ENCODE assay signal across 14 cellular contexts in the genomic region with DNA sequence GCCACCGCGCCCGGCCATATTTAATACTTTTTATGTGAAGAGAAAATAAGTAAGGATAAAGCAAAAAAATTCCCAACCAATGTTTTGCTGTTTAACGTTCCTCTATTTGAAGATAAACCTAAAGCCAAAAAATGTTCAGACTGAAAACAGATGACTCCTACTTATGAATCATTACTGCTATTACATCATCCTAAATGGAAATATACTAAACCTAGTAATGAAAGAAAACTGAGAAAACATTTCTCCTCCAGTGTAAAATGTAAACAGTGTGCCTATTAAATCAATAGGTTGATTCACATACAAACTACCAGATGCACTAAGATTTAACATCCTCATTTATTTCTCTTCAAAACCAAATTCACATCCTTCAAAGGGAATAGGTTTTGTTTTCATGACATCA. TPM values are rescaled to one million over a fixed set of nuclear protein-coding genes. Genes with fewer than 3 reads are reported as not detected.
DNase-seq lines count a peak whose midpoint lies in the region; ATAC-seq, FAIRE-seq and TF ChIP-seq lines count a peak whose summit lies in the region.
"Had no signal": no experiment of that assay in that cellular context is flagged by ENCODE, and none has a peak within 500 bp of the region (broad histone marks: within the 10 kb centered on the region; RNA-seq: fewer than 3 reads in every experiment).

No MANE protein-coding gene starts in this region.

- peaks cover 5% of the 10 kb centered on the region for H3K4me1 Mint-ChIP-seq in activated T-helper 17 cell treated with anti-CD3 and anti-CD28 coated beads, Interleukin-2, amount 50 U/mL, for 72 hours

- TF ChIP-seq RAD21 in A549 (conservative IDR thresholded peaks at IDR 0.05 in 1 of 2, IDR thresholded peaks at IDR 0.05 in 1 of 2), result no peak

- ATAC-seq in A549 (no peak), HG03045 (IDR thresholded peaks at IDR 0.05; ENCODE audit: unreplicated experiment) (no peak)
- peak; percentile 83 for ATAC-seq in activated T-helper 17 cell treated with anti-CD3 and anti-CD28 coated beads, Interleukin-2, amount 50 U/mL, for 72 hours (replicated peaks)
- ATAC-seq: gastrocnemius medialis; naive thymus-derived CD8-positive, alpha-beta T cell had no signal

- no peaks in the 10 kb centered on the region for H3K27me3 Mint-ChIP-seq in activated T-helper 17 cell treated with anti-CD3 and anti-CD28 coated beads, Interleukin-2, amount 50 U/mL, for 72 hours
- H3K27me3 Mint-ChIP-seq: CD4-positive, alpha-beta T cell; naive thymus-derived CD8-positive, alpha-beta T cell had no signal

- peaks cover 9% of the 10 kb centered on the region; the same call in 2 of the 3 replicates for H3K4me1 ChIP-seq in A549
- no peaks in the 10 kb centered on the region for H3K4me1 ChIP-seq in Peyer's patch
- H3K4me1 ChIP-seq: gastrocnemius medialis had no signal

- no peak for DNase-seq in A549 (ENCODE audit: low read depth in 1 of 2, low spot score in 1 of 2)
- DNase-seq in GM03348 (ENCODE audit: low spot score), result peak; percentile 69
- peak; percentile 81 for DNase-seq in fibroblast of the aortic adventitia (ENCODE audit: low read depth)
- no peak for DNase-seq in HuH-7 (ENCODE audit: low spot score)
- no peak for DNase-seq in Peyer's patch
- no peak for DNase-seq in NOMO-1 treated with DMSO at 0.1 percent for 48 hours (lab: John Stamatoyannopoulos, UW; ENCODE audit: unreplicated experiment)
- DNase-seq: CD4-positive, alpha-beta T cell; gastrocnemius medialis; kidney glomerular epithelial cell; naive thymus-derived CD8-positive, alpha-beta T cell; NCI-H2029 had no signal

- H3K4me3 ChIP-seq in A549 (no peak overlapping the region), fibroblast of the aortic adventitia (ENCODE audit: low read depth, low read length) (no peak overlapping the region), Peyer's patch (no peak overlapping the region)
- H3K4me3 ChIP-seq: cardiac muscle cell, gastrocnemius medialis had no signal

- no peak for TF ChIP-seq POLR2A in A549 (IDR thresholded peaks at IDR 0.05; ENCODE audit: low read length)
- no peak for TF ChIP-seq POLR2A in Peyer's patch (IDR thresholded peaks at IDR 0.05)

- no peak overlapping the region for H3K4me3 Mint-ChIP-seq in activated T-helper 17 cell treated with anti-CD3 and anti-CD28 coated beads, Interleukin-2, amount 50 U/mL, for 72 hours
- H3K4me3 Mint-ChIP-seq: CD4-positive, alpha-beta T cell; naive thymus-derived CD8-positive, alpha-beta T cell had no signal

- POLR2A ChIA-PET in A549 (lab: Yijun Ruan, JAX), result no interaction called here

- H3K27me3 ChIP-seq in Peyer's patch, result no peaks in the 10 kb centered on the region
- H3K27me3 ChIP-seq: cardiac muscle cell, gastrocnemius medialis had no signal

- peaks cover 87% of the 10 kb centered on the region for H3K36me3 Mint-ChIP-seq in activated T-helper 17 cell treated with anti-CD3 and anti-CD28 coated beads, Interleukin-2, amount 50 U/mL, for 72 hours (ENCODE audit: low read depth)

- CTCF ChIA-PET in A549 (lab: Yijun Ruan, JAX), result no interaction called here

- H3K9me3 ChIP-seq in A549 (no peaks in the 10 kb centered on the region), Peyer's patch (no peaks in the 10 kb centered on the region)
- H3K9me3 ChIP-seq: gastrocnemius medialis had no signal

- WGBS in A549 (ENCODE audit: missing lambda C conversion rate), result 84% methylated on average over 4 of the region's 4 CpGs

- H3K9me3 Mint-ChIP-seq in activated T-helper 17 cell treated with anti-CD3 and anti-CD28 coated beads, Interleukin-2, amount 50 U/mL, for 72 hours, result no peaks in the 10 kb centered on the region
- H3K9me3 Mint-ChIP-seq: CD4-positive, alpha-beta T cell; naive thymus-derived CD8-positive, alpha-beta T cell had no signal

- H3K27ac ChIP-seq in A549, result 0 out of 6 replicates have a peak overlapping the region, but pooled peaks of 1 of the 2 experiments have one; percentile 10
- no peak overlapping the region for H3K27ac ChIP-seq in Peyer's patch
- H3K27ac ChIP-seq: cardiac muscle cell, gastrocnemius medialis had no signal

- no peak for FAIRE-seq in A549 (lab: Jason Lieb, UNC)

- TF ChIP-seq CTCF in A549 (IDR thresholded peaks at IDR 0.05) (no peak), fibroblast of the aortic adventitia (IDR thresholded peaks at IDR 0.05; ENCODE audit: insufficient read depth, low read length) (no peak), Peyer's patch (IDR thresholded peaks at IDR 0.05) (no peak)

- no peak for TF ChIP-seq EP300 in A549 (IDR thresholded peaks at IDR 0.05)

- peak overlapping the region; percentile 87 for H3K27ac Mint-ChIP-seq in activated T-helper 17 cell treated with anti-CD3 and anti-CD28 coated beads, Interleukin-2, amount 50 U/mL, for 72 hours
- H3K27ac Mint-ChIP-seq: CD4-positive, alpha-beta T cell; naive thymus-derived CD8-positive, alpha-beta T cell had no signal

- H3K4me2 ChIP-seq in A549, result peak overlapping the region; percentile 28; the same call in 2 of the 3 replicates

- H3K36me3 ChIP-seq in Peyer's patch, result peaks cover 0 to 49% (median 0%) of the 10 kb centered on the region in 3 donors

TF ChIP-seq in A549, 52 proteins besides CTCF, POLR2A, EP300 and RAD21:
- TF ChIP-seq EHMT2 (IDR thresholded peaks at IDR 0.05; ENCODE audit: low read depth), result no peak
- TF ChIP-seq FOSL2 (IDR thresholded peaks at IDR 0.05), result no peak
- peak; percentile 28; the same call in 1 of the 2 replicates for TF ChIP-seq FOSL2 (CRISPR knock-in tag; IDR thresholded peaks at IDR 0.05)

RNA-seq across cellular contexts. Expression of a gene that starts 43.5 kb away (rescaled TPM):
- polyA plus RNA-seq in A549 (2011; rRNA removed) (7.5 and 13.1 TPM in 2 replicates), A549 (2017; fragmentation: RNase III; extraction: RNeasy Plus Mini Kit Qiagen cat#74134 plus additional on column Dnase treatment) (14.6 to 15.7 TPM (median 14.8 TPM) in 3 replicates)
- polyA plus RNA-seq in A549 (2012; cell fraction: cytosol; rRNA removed), result 1.6 TPM in 2 replicates
- polyA plus RNA-seq in A549 (2012; cell fraction: nucleus; rRNA removed), result 1.4 and 2.6 TPM in 2 replicates
- 3.9 and 5.2 TPM in 2 replicates for polyA minus RNA-seq in A549 (2011; rRNA and poly(A)+ RNA removed)
- 10 to 100 TPM; 21.5 to 24.2 TPM for total RNA-seq in activated T-helper 17 cell treated with anti-CD3 and anti-CD28 coated beads, Interleukin-2, amount 50 U/mL, for 72 hours
- total RNA-seq in fibroblast of the aortic adventitia (ENCODE audit: low replicate concordance) (31.8 and 38.8 TPM in 2 replicates), Peyer's patch (10 to 100 TPM; 11.3 to 42.1 (median 15.2) TPM)

Comparison
In these comparisons a context has a peak if more than half of its experiments do, and no peak if none do; other contexts are left out.
1. DNase-seq: peak in GM03348 (single experiment) and fibroblast of the aortic adventitia (single experiment); none in A549 (0 of 2), HuH-7 (single experiment), Peyer's patch (0 of 3) and NOMO-1 treated with DMSO at 0.1 percent for 48 hours (single experiment).